ENCODE assay signal across 16 cellular contexts in the genomic region with DNA sequence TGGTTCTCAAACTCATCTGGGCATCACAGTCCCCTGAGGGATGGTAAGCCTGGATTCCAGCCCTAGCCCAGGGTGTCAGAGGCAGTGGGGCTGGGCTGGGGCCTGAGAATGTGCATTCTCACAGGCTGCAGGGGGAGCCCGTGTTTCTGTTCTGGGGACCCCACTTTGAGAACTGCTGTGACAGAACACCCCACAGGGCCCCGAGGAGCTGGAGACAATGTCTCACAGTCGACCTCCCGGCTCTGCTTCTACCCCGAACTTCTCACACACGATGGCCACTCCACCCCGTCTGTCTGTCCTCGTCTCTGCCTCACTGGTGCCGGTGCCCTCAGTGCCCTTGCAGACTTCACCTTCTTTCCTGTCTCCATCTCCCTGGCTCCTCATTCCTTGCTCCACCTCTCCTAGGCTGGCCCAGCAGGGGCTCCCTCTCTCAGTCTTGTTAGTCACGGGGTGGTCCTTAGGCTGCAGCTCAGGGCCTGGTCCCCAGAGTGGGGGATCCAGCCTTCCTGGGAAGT.
DNase-seq lines count a peak whose midpoint lies in the region; ATAC-seq and TF ChIP-seq lines count a peak whose summit lies in the region.
"Had no signal": no experiment of that assay in that cellular context is flagged by ENCODE, and none has a peak within 500 bp of the region (broad histone marks: within the 10 kb centered on the region; RNA-seq: fewer than 3 reads in every experiment).

No MANE protein-coding gene starts in this region.

- H3K4me2 ChIP-seq in H9 (ENCODE audit: insufficient read depth, insufficient read length, low read length) = no peak overlapping the region

- H3K23ac ChIP-seq in H9 (ENCODE audit: insufficient read length, low read depth, low read length) = no peak overlapping the region

- no peak overlapping the region for H3K27ac ChIP-seq in H9 (ENCODE audit: insufficient read length, low read depth, low read length)
- H3K27ac ChIP-seq in lower lobe of right lung = no peak overlapping the region
- no peak overlapping the region for H3K27ac ChIP-seq in suprapubic skin
- H3K27ac ChIP-seq: C4-2B had no signal

- H3K27ac Mint-ChIP-seq in H9 = peak overlapping the region; percentile 18 to 69 (median 29); a peak in 2 of 7 replicates

- H3K79me2 ChIP-seq in H9 (ENCODE audit: insufficient read depth, low read length) = no peaks in the 10 kb centered on the region

- no peaks in the 10 kb centered on the region for H3K79me1 ChIP-seq in H9 (ENCODE audit: insufficient read depth, low read depth, low read length, poor library complexity, severe bottlenecking)

- H3K4me1 Mint-ChIP-seq in H9 = peaks cover 0 to 7% of the 10 kb centered on the region in 2 experiments; a peak in 2 of 4 replicates

- H4K5ac ChIP-seq in H9 (ENCODE audit: insufficient read length, low read depth, low read length) = no peak overlapping the region

- no CpG with 5 or more reads among the region's 10 CpGs for WGBS in H9 (ENCODE audit: extremely low coverage, insufficient read length, low lambda C conversion rate)
- 88% methylated on average over 10 of the region's 10 CpGs for WGBS in suprapubic skin

- no peak overlapping the region for H2BK20ac ChIP-seq in H9 (ENCODE audit: low read depth, low read length, poor library complexity, severe bottlenecking)

- no peak overlapping the region for H2AK5ac ChIP-seq in H9 (ENCODE audit: insufficient read length, low read length)

- H2AFZ ChIP-seq in H9 (ENCODE audit: low read length) = no peak overlapping the region

- H3K27me3 ChIP-seq in H9 (ENCODE audit: insufficient read depth, low read length) = no peaks in the 10 kb centered on the region
- H3K27me3 ChIP-seq in lower lobe of right lung (ENCODE audit: low read depth) = peaks cover 4% of the 10 kb centered on the region
- no peaks in the 10 kb centered on the region for H3K27me3 ChIP-seq in suprapubic skin

- H3K4me3 ChIP-seq in lower lobe of right lung = no peak overlapping the region
- H3K4me3 ChIP-seq in suprapubic skin = no peak overlapping the region

- H3T11ph ChIP-seq in H9 (ENCODE audit: low read length) = no peak overlapping the region

- H2BK5ac ChIP-seq in H9 (ENCODE audit: insufficient read length, low read length) = no peak overlapping the region

- H3K18ac ChIP-seq in H9 (ENCODE audit: insufficient read length, low read depth, low read length) = no peak overlapping the region

- peaks cover 0 to 3% of the 10 kb centered on the region in 2 experiments; a peak in 1 of 5 replicates for H3K9me3 Mint-ChIP-seq in H9

- no peak overlapping the region for H3K4me3 Mint-ChIP-seq in H9

- no peak overlapping the region for H3K9ac ChIP-seq in H9 (ENCODE audit: extremely low read depth, insufficient read length, low read length)

- TF ChIP-seq EP300 in suprapubic skin (IDR thresholded peaks at IDR 0.05) = no peak

- no peak for TF ChIP-seq POLR2A in suprapubic skin (IDR thresholded peaks at IDR 0.05)

- no peaks in the 10 kb centered on the region for H4K20me1 ChIP-seq in H9 (ENCODE audit: control insufficient read depth, insufficient read depth, insufficient read length)

- no peaks in the 10 kb centered on the region for H3K36me3 ChIP-seq in lower lobe of right lung
- H3K36me3 ChIP-seq in suprapubic skin = no peaks in the 10 kb centered on the region

- ATAC-seq in lower lobe of right lung (no peak), GM21576 (IDR thresholded peaks at IDR 0.05; ENCODE audit: unreplicated experiment) (no peak)

- H4K8ac ChIP-seq in H9 (replicated peaks; ENCODE audit: insufficient read length, low read depth, low read length) = no peak overlapping the region

- H3K27me3 Mint-ChIP-seq in H9 (ENCODE audit: low read depth) = no peaks in the 10 kb centered on the region; the same call in 1 of the 2 replicates

- peak; percentile 10 for DNase-seq in activated CD8-positive, alpha-beta memory T cell treated with anti-CD3 and anti-CD28 coated beads, Interleukin-2, amount 50 U/mL, for 4 hours
- DNase-seq in activated CD8-positive, alpha-beta memory T cell treated with anti-CD3 and anti-CD28 coated beads, Interleukin-2, amount 50 U/mL, for 48 hours = no peak
- DNase-seq in H9 (no peak), lower lobe of right lung (peak; percentile 35), suprapubic skin (ENCODE audit: low spot score in 2 of 2) (peak; percentile 22 to 43), UCSD-AML1 (lab: John Stamatoyannopoulos, UW; ENCODE audit: unreplicated experiment) (no peak), NCI-H1092 (lab: John Stamatoyannopoulos, UW) (no peak)
- DNase-seq: COR-L47, DMS153, EL, Karpas-422, NCI-H1417 treated with DMSO at 0.1 percent for 48 hours, NCI-H2029 treated with DMSO at 0.1 percent for 48 hours, NCI-H524 had no signal

- no peak overlapping the region for H2BK120ac ChIP-seq in H9 (ENCODE audit: low read depth, low read length, poor library complexity, severe bottlenecking)

- H2BK15ac ChIP-seq in H9 (ENCODE audit: low read depth, low read length) = no peak overlapping the region

- H3K4me1 ChIP-seq in H9 (ENCODE audit: insufficient read depth, low read length) = no peaks in the 10 kb centered on the region
- H3K4me1 ChIP-seq in lower lobe of right lung = no peaks in the 10 kb centered on the region
- no peaks in the 10 kb centered on the region for H3K4me1 ChIP-seq in suprapubic skin

- H3K4ac ChIP-seq in H9 (ENCODE audit: low read depth, low read length) = no peak overlapping the region

- H3K36me3 Mint-ChIP-seq in H9 (ENCODE audit: insufficient read depth in 1 of 3, low read depth in 3 of 3) = peaks cover 0 to 9% (median 4%) of the 10 kb centered on the region in 3 experiments; a peak in 3 of 7 replicates

- H3K23me2 ChIP-seq in H9 (ENCODE audit: insufficient read length, low read depth, low read length, poor library complexity, severe bottlenecking) = no peaks in the 10 kb centered on the region

- H4K91ac ChIP-seq in H9 (ENCODE audit: insufficient read length, low read depth, low read length) = no peak overlapping the region

- intact Hi-C loops in lower lobe of right lung (cut with DNase I) = no loop called here

- no peak overlapping the region for H2BK12ac ChIP-seq in H9 (ENCODE audit: insufficient read length, low read depth, low read length)

- H3K56ac ChIP-seq in H9 (ENCODE audit: insufficient read length, low read depth, low read length) = no peak overlapping the region

- no peaks in the 10 kb centered on the region for H3K9me3 ChIP-seq in H9 (ENCODE audit: control insufficient read depth, low read depth, low read length)
- H3K9me3 ChIP-seq in lower lobe of right lung = no peaks in the 10 kb centered on the region
- no peaks in the 10 kb centered on the region for H3K9me3 ChIP-seq in suprapubic skin

- no peak overlapping the region; the same call in 1 of the 2 replicates for H3K14ac ChIP-seq in H9 (ENCODE audit: insufficient read depth, low read length)

- TF ChIP-seq CTCF in H9 (conservative IDR thresholded peaks at IDR 0.05) = no peak
- TF ChIP-seq CTCF in lower lobe of right lung (IDR thresholded peaks at IDR 0.05) = no peak
- no peak for TF ChIP-seq CTCF in suprapubic skin (IDR thresholded peaks at IDR 0.05)

Comparison
In these comparisons a context has a peak if more than half of its experiments do, and no peak if none do; other contexts are left out.
1. DNase-seq: peak in activated CD8-positive, alpha-beta memory T cell treated with anti-CD3 and anti-CD28 coated beads, Interleukin-2, amount 50 U/mL, for 4 hours (single experiment), lower lobe of right lung (single experiment) and suprapubic skin (2 of 2); none in activated CD8-positive, alpha-beta memory T cell treated with anti-CD3 and anti-CD28 coated beads, Interleukin-2, amount 50 U/mL, for 48 hours (single experiment), H9 (single experiment), UCSD-AML1 (single experiment) and NCI-H1092 (single experiment).